Comparison of ENCODE assay signal across 10 cellular contexts in the genomic region with DNA sequence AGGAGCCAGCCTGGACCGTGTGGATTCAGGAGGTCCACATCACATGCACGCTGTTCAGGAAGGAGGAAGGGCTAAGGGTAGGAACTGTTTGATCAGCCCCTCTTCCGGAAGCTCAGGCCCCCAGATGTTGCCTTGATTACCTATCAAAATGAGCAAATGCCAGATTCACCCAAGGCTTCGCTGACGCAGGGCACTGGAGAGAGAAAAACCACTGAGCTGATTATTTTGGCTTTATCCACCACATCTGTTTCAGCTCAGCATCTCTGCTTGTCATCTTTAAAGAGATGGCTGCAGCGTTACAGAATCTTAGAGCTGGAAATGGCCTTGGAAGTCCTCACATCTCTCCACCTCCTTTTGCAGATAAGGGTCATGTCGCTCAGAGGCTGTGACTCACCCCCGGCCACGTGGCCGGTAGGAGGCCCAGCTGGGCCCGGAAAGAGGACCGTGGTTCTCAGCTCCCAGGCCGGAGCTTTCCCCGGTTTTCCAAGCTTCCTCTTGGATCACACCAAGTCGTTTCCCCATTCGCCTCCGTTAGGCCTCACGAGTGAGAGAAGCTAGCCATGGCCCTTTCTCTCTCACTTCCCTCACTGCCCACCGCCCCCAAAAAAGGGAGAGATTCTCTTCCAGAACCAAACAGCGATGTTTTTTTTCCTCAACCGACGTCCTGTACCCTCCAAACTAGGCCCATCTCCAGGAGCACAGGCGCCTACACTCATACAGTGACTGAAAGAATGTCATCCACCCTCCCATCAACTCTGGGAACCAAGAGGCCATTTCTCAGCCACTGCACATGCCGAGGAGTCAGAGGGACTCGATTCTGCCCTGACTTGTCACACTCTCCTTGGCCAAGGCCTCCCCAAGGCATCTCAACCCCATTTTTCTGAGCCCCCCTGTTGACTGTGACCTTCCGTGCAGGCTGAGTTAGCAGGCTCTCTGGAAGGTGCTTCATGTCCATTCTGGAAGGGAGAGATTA. TPM values are rescaled to one million over a fixed set of nuclear protein-coding genes. Genes with fewer than 3 reads are reported as not detected.
DNase-seq lines count a peak whose midpoint lies in the region; ATAC-seq and TF ChIP-seq lines count a peak whose summit lies in the region.
"Had no signal": no experiment of that assay in that cellular context is flagged by ENCODE, and none has a peak within 500 bp of the region (broad histone marks: within the 10 kb centered on the region; RNA-seq: fewer than 3 reads in every experiment).

No MANE protein-coding gene starts in this region.

- H2AFZ ChIP-seq in mesenchymal stem cell (ENCODE audit: low read depth, low read length): no peak overlapping the region

- H3K4me3 Mint-ChIP-seq in activated naive CD8-positive, alpha-beta T cell treated with anti-CD3 and anti-CD28 coated beads, Interleukin-2, amount 10 ng/mL, durations not matched to agents 7 days and 5 days: no peak overlapping the region
- H3K4me3 Mint-ChIP-seq in activated naive CD8-positive, alpha-beta T cell treated with anti-CD3 and anti-CD28 coated beads for 36 hours: no peak overlapping the region

- peak overlapping the region; percentile 8 for H2BK15ac ChIP-seq in mesenchymal stem cell (ENCODE audit: low read depth, poor library complexity, severe bottlenecking)

- H3K27ac ChIP-seq in breast epithelium: peak overlapping the region; percentile 81 to 88
- H3K27ac ChIP-seq in mesenchymal stem cell (ENCODE audit: low read length, poor library complexity, severe bottlenecking): peak overlapping the region; percentile 91
- H3K27ac ChIP-seq in uterus: peak overlapping the region; percentile 87 to 91
- H3K27ac ChIP-seq: C4-2B had no signal

- peak overlapping the region; percentile 93 for H4K91ac ChIP-seq in mesenchymal stem cell (ENCODE audit: low read length)

- H3K4me2 ChIP-seq in mesenchymal stem cell (ENCODE audit: low read length, poor library complexity, severe bottlenecking): no peak overlapping the region

- H3K4ac ChIP-seq in mesenchymal stem cell (ENCODE audit: low read depth in 1 of 2, low read length in 2 of 2): peak overlapping the region; percentile 73 to 89

- 42% methylated on average over 26 of the region's 26 CpGs for whole genome bisulfite sequencing in mesenchymal stem cell

- H4K8ac ChIP-seq in mesenchymal stem cell (ENCODE audit: low read length): peak overlapping the region; percentile 69

- no peaks in the 10 kb centered on the region for H3K27me3 Mint-ChIP-seq in activated naive CD8-positive, alpha-beta T cell treated with anti-CD3 and anti-CD28 coated beads, Interleukin-2, amount 10 ng/mL, durations not matched to agents 7 days and 5 days
- H3K27me3 Mint-ChIP-seq in activated naive CD8-positive, alpha-beta T cell treated with anti-CD3 and anti-CD28 coated beads for 36 hours: peaks cover 3% of the 10 kb centered on the region

- peak overlapping the region; percentile 62 to 100 for H2BK12ac ChIP-seq in mesenchymal stem cell (ENCODE audit: low read length in 2 of 2)

- DNase-seq in activated naive CD8-positive, alpha-beta T cell treated with anti-CD3 and anti-CD28 coated beads, Interleukin-2, amount 10 ng/mL, durations not matched to agents 7 days and 5 days: no peak
- no peak for DNase-seq in activated naive CD8-positive, alpha-beta T cell treated with anti-CD3 and anti-CD28 coated beads for 36 hours
- peak in 1 of 2 donors; percentile 49 for DNase-seq in breast epithelium (ENCODE audit: low spot score in 2 of 2)
- DNase-seq in mesenchymal stem cell: peak; percentile 94
- peak; percentile 87 to 88 for DNase-seq in uterus
- DNase-seq in DMS 273 (lab: John Stamatoyannopoulos, UW; ENCODE audit: unreplicated experiment): no peak
- DNase-seq in NCI-H2227 (lab: John Stamatoyannopoulos, UW; ENCODE audit: unreplicated experiment): no peak

- peak overlapping the region; percentile 55 for H2BK120ac ChIP-seq in mesenchymal stem cell (ENCODE audit: low read depth, low read length)

- TF ChIP-seq POLR2A in breast epithelium (IDR thresholded peaks at IDR 0.05) (no peak), uterus (IDR thresholded peaks at IDR 0.05) (peak in 1 of 2 donors; percentile 8)

- POLR2A ChIA-PET in activated naive CD8-positive, alpha-beta T cell treated with anti-CD3 and anti-CD28 coated beads, Interleukin-2, amount 10 ng/mL, durations not matched to agents 7 days and 5 days (lab: Charles Lee): interaction anchor here (0.6 to 1.9 kb wide), 5 partner anchors 11 to 30 kb away, joined by 3 to 8 read pairs (median 4); no protein-coding TSS in a partner anchor

- peaks cover 63% of the 10 kb centered on the region for H3K4me1 Mint-ChIP-seq in activated naive CD8-positive, alpha-beta T cell treated with anti-CD3 and anti-CD28 coated beads, Interleukin-2, amount 10 ng/mL, durations not matched to agents 7 days and 5 days
- peaks cover 26% of the 10 kb centered on the region for H3K4me1 Mint-ChIP-seq in activated naive CD8-positive, alpha-beta T cell treated with anti-CD3 and anti-CD28 coated beads for 36 hours

- peak overlapping the region; percentile 75 for H3K27ac Mint-ChIP-seq in activated naive CD8-positive, alpha-beta T cell treated with anti-CD3 and anti-CD28 coated beads, Interleukin-2, amount 10 ng/mL, durations not matched to agents 7 days and 5 days
- no peak overlapping the region for H3K27ac Mint-ChIP-seq in activated naive CD8-positive, alpha-beta T cell treated with anti-CD3 and anti-CD28 coated beads for 36 hours

- peak overlapping the region in 1 of 2 experiments; percentile 35 for H3K14ac ChIP-seq in mesenchymal stem cell (ENCODE audit: low read length in 2 of 2)

- H3K4me1 ChIP-seq in breast epithelium (peaks cover 16 to 26% of the 10 kb centered on the region in 2 donors), mesenchymal stem cell (ENCODE audit: control insufficient read depth, insufficient read depth, low read depth, low read length) (peaks cover 53% of the 10 kb centered on the region), uterus (peaks cover 17 to 24% of the 10 kb centered on the region in 2 donors)

- H3K4me3 ChIP-seq in breast epithelium (no peak overlapping the region), mesenchymal stem cell (ENCODE audit: insufficient read depth in 1 of 2, low read depth in 1 of 2, low read length in 2 of 2) (no peak overlapping the region), uterus (no peak overlapping the region)

- no peaks in the 10 kb centered on the region for H3K27me3 ChIP-seq in breast epithelium
- H3K27me3 ChIP-seq in mesenchymal stem cell (ENCODE audit: control insufficient read depth in 1 of 2, insufficient read depth in 1 of 2, low read length in 2 of 2): no peaks in the 10 kb centered on the region
- H3K27me3 ChIP-seq in uterus: no peaks in the 10 kb centered on the region

- no peaks in the 10 kb centered on the region for H3K9me3 Mint-ChIP-seq in activated naive CD8-positive, alpha-beta T cell treated with anti-CD3 and anti-CD28 coated beads, Interleukin-2, amount 10 ng/mL, durations not matched to agents 7 days and 5 days
- H3K9me3 Mint-ChIP-seq in activated naive CD8-positive, alpha-beta T cell treated with anti-CD3 and anti-CD28 coated beads for 36 hours: no peaks in the 10 kb centered on the region

- H3K79me1 ChIP-seq in mesenchymal stem cell (replicated peaks; ENCODE audit: low read length, poor library complexity, severe bottlenecking): no peaks in the 10 kb centered on the region

- H2AK5ac ChIP-seq in mesenchymal stem cell (ENCODE audit: low read length, severe bottlenecking): peak overlapping the region; percentile 89

- H3K23ac ChIP-seq in mesenchymal stem cell (ENCODE audit: low read length in 2 of 2): peak overlapping the region in 1 of 2 experiments; percentile 6

- TF ChIP-seq CTCF in breast epithelium (IDR thresholded peaks at IDR 0.05) (no peak), uterus (IDR thresholded peaks at IDR 0.05) (no peak)

- H3K36me3 ChIP-seq in breast epithelium (no peaks in the 10 kb centered on the region), mesenchymal stem cell (ENCODE audit: control insufficient read depth in 1 of 2, insufficient read depth in 2 of 2, low read depth in 1 of 2, low read length in 2 of 2) (no peaks in the 10 kb centered on the region), uterus (no peaks in the 10 kb centered on the region)

- peak overlapping the region; percentile 47 to 88 for H3K18ac ChIP-seq in mesenchymal stem cell (ENCODE audit: low read depth in 1 of 2, low read length in 2 of 2)

- peak overlapping the region; percentile 75 for H2BK5ac ChIP-seq in mesenchymal stem cell (ENCODE audit: low read depth, low read length, poor library complexity, severe bottlenecking)

- H3K36me3 Mint-ChIP-seq in activated naive CD8-positive, alpha-beta T cell treated with anti-CD3 and anti-CD28 coated beads, Interleukin-2, amount 10 ng/mL, durations not matched to agents 7 days and 5 days: no peaks in the 10 kb centered on the region
- no peaks in the 10 kb centered on the region for H3K36me3 Mint-ChIP-seq in activated naive CD8-positive, alpha-beta T cell treated with anti-CD3 and anti-CD28 coated beads for 36 hours

- H3K9ac ChIP-seq in mesenchymal stem cell (ENCODE audit: low read length): peak overlapping the region; percentile 87

- no peaks in the 10 kb centered on the region for H3K9me3 ChIP-seq in breast epithelium
- H3K9me3 ChIP-seq in mesenchymal stem cell (ENCODE audit: control insufficient read depth, low read length): no peaks in the 10 kb centered on the region
- no peaks in the 10 kb centered on the region for H3K9me3 ChIP-seq in uterus

- peak; percentile 18 for ATAC-seq in activated naive CD8-positive, alpha-beta T cell treated with anti-CD3 and anti-CD28 coated beads, Interleukin-2, amount 10 ng/mL, durations not matched to agents 7 days and 5 days (ENCODE audit: low read depth)
- ATAC-seq in HG03097 (IDR thresholded peaks at IDR 0.05; ENCODE audit: low FRiP score, unreplicated experiment): no peak

- intact Hi-C loops in breast epithelium (cut with DNase I; ENCODE audit: low total_unique reads) (no loop called here), uterus (cut with DNase I; ENCODE audit: low total_unique reads) (no loop called here)

RNA-seq across cellular contexts. Expression of gene LIF, which starts 37.6 kb away (rescaled TPM):
- total RNA-seq in activated naive CD8-positive, alpha-beta T cell treated with anti-CD3 and anti-CD28 coated beads, Interleukin-2, amount 10 ng/mL, durations not matched to agents 7 days and 5 days: 100 to 1,000 TPM; 508 to 564 TPM
- total RNA-seq in activated naive CD8-positive, alpha-beta T cell treated with anti-CD3 and anti-CD28 coated beads for 36 hours: 100 to 1,000 TPM; 282 to 288 TPM
- total RNA-seq in breast epithelium (1 to 10 TPM; 1.4 to 9.5 (median 1.6) TPM), uterus (1 to 10 TPM in 2 of 4 donors, under 1 TPM in 1, not detected in 1; under 0.01 to 3.0 (median 1.5) TPM)
- polyA plus RNA-seq in mesenchymal stem cell (2013, experiment 1 of 2): 10.2 TPM
- 9.7 TPM for polyA plus RNA-seq in mesenchymal stem cell (2013, experiment 2 of 2)

RNA-seq across cellular contexts. Expression of gene OSM, which starts 57.7 kb away (rescaled TPM):
- 100 to 1,000 TPM; 125 to 142 TPM for total RNA-seq in activated naive CD8-positive, alpha-beta T cell treated with anti-CD3 and anti-CD28 coated beads, Interleukin-2, amount 10 ng/mL, durations not matched to agents 7 days and 5 days
- 10 to 100 TPM; 47.9 to 50.7 TPM for total RNA-seq in activated naive CD8-positive, alpha-beta T cell treated with anti-CD3 and anti-CD28 coated beads for 36 hours
- total RNA-seq in breast epithelium: 1 to 10 TPM; 1.3 to 2.5 (median 1.3) TPM
- not detected for polyA plus RNA-seq in mesenchymal stem cell (2013, experiment 1 of 2)
- not detected for polyA plus RNA-seq in mesenchymal stem cell (2013, experiment 2 of 2)
- 1 to 10 TPM in 1 of 4 donors, under 1 TPM in 2, not detected in 1; 0.76 to 8.8 (median 0.76) TPM for total RNA-seq in uterus
- total RNA-seq: SK-MEL-5 had no signal

Comparison
In these comparisons a context has a peak if more than half of its experiments do, and no peak if none do; other contexts are left out.
1. DNase-seq: peak in mesenchymal stem cell (single experiment) and uterus (2 of 2); none in activated naive CD8-positive, alpha-beta T cell treated with anti-CD3 and anti-CD28 coated beads, Interleukin-2, amount 10 ng/mL, durations not matched to agents 7 days and 5 days (single experiment), activated naive CD8-positive, alpha-beta T cell treated with anti-CD3 and anti-CD28 coated beads for 36 hours (single experiment), DMS 273 (single experiment) and NCI-H2227 (single experiment).
2. RNA of gene LIF, which starts 37.6 kb away (total RNA-seq): 508 to 564 TPM in activated naive CD8-positive, alpha-beta T cell treated with anti-CD3 and anti-CD28 coated beads, Interleukin-2, amount 10 ng/mL, durations not matched to agents 7 days and 5 days and 282 to 288 TPM in activated naive CD8-positive, alpha-beta T cell treated with anti-CD3 and anti-CD28 coated beads for 36 hours; 1.4 to 9.5 TPM in breast epithelium and under 0.01 to 3.0 TPM in uterus; every median in the first group is over 10 times any median in the second.
3. RNA of gene OSM, which starts 57.7 kb away (total RNA-seq): 125 to 142 TPM in activated naive CD8-positive, alpha-beta T cell treated with anti-CD3 and anti-CD28 coated beads, Interleukin-2, amount 10 ng/mL, durations not matched to agents 7 days and 5 days and 47.9 to 50.7 TPM in activated naive CD8-positive, alpha-beta T cell treated with anti-CD3 and anti-CD28 coated beads for 36 hours; 1.3 to 2.5 TPM in breast epithelium and 0.76 to 8.8 TPM in uterus; every median in the first group is over 4 times any median in the second.
4. Peak in every context shown above with its lines, with median percentiles within 50 percentile points of each other: H3K27ac ChIP-seq.